In genomic region chr16:67480833-67481560, GRCh38 we compare ENCODE assay signal across 8 cellular contexts. TPM values are rescaled to one million over a fixed set of nuclear protein-coding genes. Genes with fewer than 3 reads are reported as not detected.
DNase-seq lines count a peak whose midpoint lies in the region; ATAC-seq and TF ChIP-seq lines count a peak whose summit lies in the region.

Gene ATP6V0D1 (minus strand): TSS chr16:67481157. CDS start chr16:67481086, 71 bp downstream.

- no peaks in the 10 kb centered on the region for H3K9me3 Mint-ChIP-seq in GM23338
- no peaks in the 10 kb centered on the region for H3K9me3 Mint-ChIP-seq in naive thymus-derived CD4-positive, alpha-beta T cell
- no peaks in the 10 kb centered on the region for H3K9me3 Mint-ChIP-seq in stimulated activated naive B cell treated with anti-CD40 and anti-IgM and Interleukin-4, amounts not matched to agents 10 μg/mL and 1 μg/mL and 100 μg/mL, for 72 hours

- H3K4me2 ChIP-seq in GM23338: peak within 1 kb of the TSS; percentile 97

- H3K27me3 ChIP-seq in GM23338 (ENCODE audit: insufficient read depth): peaks cover 5% of the 10 kb centered on the region; the same call in 1 of the 2 replicates
- H3K27me3 ChIP-seq in naive thymus-derived CD4-positive, alpha-beta T cell (ENCODE audit: control insufficient read depth in 2 of 2, insufficient read depth in 2 of 2, low read length in 2 of 2): no peaks in the 10 kb centered on the region

- peak; percentile 64 to 86 for TF ChIP-seq CTCF in GM23338 (conservative IDR thresholded peaks at IDR 0.05; ENCODE audit: low read depth in 2 of 2)

- H3K4me3 Mint-ChIP-seq in GM23338: peak within 1 kb of the TSS; percentile 100
- H3K4me3 Mint-ChIP-seq in naive thymus-derived CD4-positive, alpha-beta T cell: peak within 1 kb of the TSS; percentile 95 to 100 (median 99)
- peak within 1 kb of the TSS; percentile 100 for H3K4me3 Mint-ChIP-seq in stimulated activated naive B cell treated with anti-CD40 and anti-IgM and Interleukin-4, amounts not matched to agents 10 μg/mL and 1 μg/mL and 100 μg/mL, for 72 hours

- POLR2A ChIA-PET in naive thymus-derived CD4-positive, alpha-beta T cell (lab: Charles Lee): interaction anchor here (0.6 to 3.0 kb wide), 18 partner anchors 9 to 604 kb away, joined by 3 to 16 read pairs (median 4); partner anchors contain the start of genes ACD, C16orf86, CARMIL2 and CTCF

- peaks cover 37% of the 10 kb centered on the region for H3K79me2 ChIP-seq in GM23338 (replicated peaks; ENCODE audit: insufficient read depth)

- peaks cover 7% of the 10 kb centered on the region for H3K4me1 ChIP-seq in GM23338 (ENCODE audit: insufficient read depth)
- H3K4me1 ChIP-seq in naive thymus-derived CD4-positive, alpha-beta T cell (ENCODE audit: control insufficient read depth in 2 of 2, insufficient read depth in 2 of 2, low read length in 2 of 2): peaks cover 15 to 25% of the 10 kb centered on the region in 2 donors

- 0 out of 2 replicates have a peak, but pooled peaks cover 6% of the 10 kb centered on the region for H3F3A ChIP-seq in GM23338 (replicated peaks; ENCODE audit: low read depth)

- H3K27ac ChIP-seq in GM23338 (ENCODE audit: low read depth): peak within 1 kb of the TSS; percentile 84; the same call in 1 of the 2 replicates
- H3K27ac ChIP-seq in naive thymus-derived CD4-positive, alpha-beta T cell (ENCODE audit: low read depth, low read length): peak within 1 kb of the TSS; percentile 99

- H3K4me1 Mint-ChIP-seq in GM23338: peaks cover 5% of the 10 kb centered on the region; the same call in 2 of the 3 replicates
- peaks cover 20 to 60% (median 37%) of the 10 kb centered on the region in 7 donors for H3K4me1 Mint-ChIP-seq in naive thymus-derived CD4-positive, alpha-beta T cell
- H3K4me1 Mint-ChIP-seq in stimulated activated naive B cell treated with anti-CD40 and anti-IgM and Interleukin-4, amounts not matched to agents 10 μg/mL and 1 μg/mL and 100 μg/mL, for 72 hours: peaks cover 36 to 63% of the 10 kb centered on the region in 2 donors

- H3K36me3 ChIP-seq in GM23338 (ENCODE audit: insufficient read depth): no peaks in the 10 kb centered on the region
- peaks cover 0 to 20% (median 9%) of the 10 kb centered on the region in 3 experiments for H3K36me3 ChIP-seq in naive thymus-derived CD4-positive, alpha-beta T cell (ENCODE audit: control insufficient read depth in 2 of 3, insufficient read depth in 3 of 3, low read length in 3 of 3)

- H3K9me3 ChIP-seq in naive thymus-derived CD4-positive, alpha-beta T cell (ENCODE audit: control insufficient read depth in 2 of 3, low read length in 3 of 3): no peaks in the 10 kb centered on the region

- H4K20me1 ChIP-seq in GM23338 (replicated peaks; ENCODE audit: insufficient read depth): peaks cover 7% of the 10 kb centered on the region

- H3K27me3 Mint-ChIP-seq in GM23338 (ENCODE audit: insufficient read depth, low read depth, poor library complexity): peaks cover 23% of the 10 kb centered on the region
- no peaks in the 10 kb centered on the region for H3K27me3 Mint-ChIP-seq in naive thymus-derived CD4-positive, alpha-beta T cell
- no peaks in the 10 kb centered on the region for H3K27me3 Mint-ChIP-seq in stimulated activated naive B cell treated with anti-CD40 and anti-IgM and Interleukin-4, amounts not matched to agents 10 μg/mL and 1 μg/mL and 100 μg/mL, for 72 hours

- DNase-seq in EH (ENCODE audit: low read depth): peak; percentile 97
- DNase-seq in GM23338 (ENCODE audit: low spot score): peak; percentile 99
- peak; percentile 96 for DNase-seq in LHCN-M2 (ENCODE audit: low read depth)
- DNase-seq in RPMI7951 (ENCODE audit: low read depth): peak; percentile 94
- peak; percentile 98 for DNase-seq in activated T-helper 1 cell treated with anti-CD3 and anti-CD28 coated beads, Interleukin-2, amount 50 U/mL, for 16 hours (ENCODE audit: low read depth in 1 of 2, low spot score in 1 of 2)
- peak; percentile 97 for DNase-seq in fibroblast of gingiva (ENCODE audit: low read depth)
- peak; percentile 97 to 100 (median 99) for DNase-seq in naive thymus-derived CD4-positive, alpha-beta T cell
- DNase-seq in stimulated activated naive B cell treated with anti-CD40 and anti-IgM and Interleukin-4, amounts not matched to agents 10 μg/mL and 1 μg/mL and 100 μg/mL, for 72 hours: peak; percentile 98

- intact Hi-C loops in naive thymus-derived CD4-positive, alpha-beta T cell (cut with micrococcal nuclease): loop anchor here (1.0 to 10.0 kb wide), 22 partner anchors 13 to 764 kb away; partner anchors contain the start of genes ACD (in 2 of the 2), CTCF (in 2 of the 2), GFOD2 (in 2 of the 2) and MATCAP1 (in 2 of the 2)

- peak; percentile 94 for ATAC-seq in GM23338
- peak; percentile 94 for ATAC-seq in naive thymus-derived CD4-positive, alpha-beta T cell
- peak; percentile 87 to 90 for ATAC-seq in stimulated activated naive B cell treated with anti-CD40 and anti-IgM and Interleukin-4, amounts not matched to agents 10 μg/mL and 1 μg/mL and 100 μg/mL, for 72 hours (replicated peaks)

- H3K36me3 Mint-ChIP-seq in GM23338 (ENCODE audit: low read depth): no peaks in the 10 kb centered on the region
- peaks cover 0 to 11% (median 3%) of the 10 kb centered on the region in 5 donors for H3K36me3 Mint-ChIP-seq in naive thymus-derived CD4-positive, alpha-beta T cell
- H3K36me3 Mint-ChIP-seq in stimulated activated naive B cell treated with anti-CD40 and anti-IgM and Interleukin-4, amounts not matched to agents 10 μg/mL and 1 μg/mL and 100 μg/mL, for 72 hours: peaks cover 18 to 27% of the 10 kb centered on the region in 2 donors

- peak within 1 kb of the TSS; percentile 98 for H3K27ac Mint-ChIP-seq in GM23338
- H3K27ac Mint-ChIP-seq in naive thymus-derived CD4-positive, alpha-beta T cell: peak within 1 kb of the TSS; percentile 95 to 99 (median 98)
- H3K27ac Mint-ChIP-seq in stimulated activated naive B cell treated with anti-CD40 and anti-IgM and Interleukin-4, amounts not matched to agents 10 μg/mL and 1 μg/mL and 100 μg/mL, for 72 hours: peak within 1 kb of the TSS; percentile 100

- H2AFZ ChIP-seq in GM23338: peak within 1 kb of the TSS; percentile 99

- peak within 1 kb of the TSS; percentile 98 for H3K4me3 ChIP-seq in GM23338
- H3K4me3 ChIP-seq in naive thymus-derived CD4-positive, alpha-beta T cell (ENCODE audit: low read length): peak within 1 kb of the TSS; percentile 92

- no peaks in the 10 kb centered on the region for H3K9me2 ChIP-seq in GM23338 (ENCODE audit: insufficient read depth)

- CTCF ChIA-PET in naive thymus-derived CD4-positive, alpha-beta T cell (lab: Charles Lee): interaction anchor here (0.6 to 9.7 kb wide), 13 partner anchors 9 to 187 kb away, joined by 3 to 70 read pairs (median 5); no protein-coding TSS in a partner anchor

TF ChIP-seq in GM23338, 12 proteins besides CTCF, POLR2A, EP300 and RAD21 (continues in another document):
- TF ChIP-seq EZH2 (IDR thresholded peaks at IDR 0.05; ENCODE audit: low read depth, unreplicated experiment) (no peak), ZNF331 (CRISPR knock-in tag; IDR thresholded peaks at IDR 0.05; ENCODE audit: low read depth) (no peak), JUNB (IDR thresholded peaks at IDR 0.05; ENCODE audit: unreplicated experiment) (no peak), REST (IDR thresholded peaks at IDR 0.05; ENCODE audit: unreplicated experiment) (no peak), EZH2phosphoT487 (IDR thresholded peaks at IDR 0.05; ENCODE audit: unreplicated experiment) (no peak), CREB1 (CRISPR knock-in tag; IDR thresholded peaks at IDR 0.05; ENCODE audit: low read depth) (peak; percentile 85), NANOG (IDR thresholded peaks at IDR 0.05; ENCODE audit: borderline replicate concordance) (no peak)
- TF ChIP-seq, protein P1, sequence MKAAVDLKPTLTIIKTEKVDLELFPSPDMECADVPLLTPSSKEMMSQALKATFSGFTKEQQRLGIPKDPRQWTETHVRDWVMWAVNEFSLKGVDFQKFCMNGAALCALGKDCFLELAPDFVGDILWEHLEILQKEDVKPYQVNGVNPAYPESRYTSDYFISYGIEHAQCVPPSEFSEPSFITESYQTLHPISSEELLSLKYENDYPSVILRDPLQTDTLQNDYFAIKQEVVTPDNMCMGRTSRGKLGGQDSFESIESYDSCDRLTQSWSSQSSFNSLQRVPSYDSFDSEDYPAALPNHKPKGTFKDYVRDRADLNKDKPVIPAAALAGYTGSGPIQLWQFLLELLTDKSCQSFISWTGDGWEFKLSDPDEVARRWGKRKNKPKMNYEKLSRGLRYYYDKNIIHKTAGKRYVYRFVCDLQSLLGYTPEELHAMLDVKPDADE (IDR thresholded peaks at IDR 0.05): peak; percentile 85

RNA-seq across cellular contexts. Expression of gene ATP6V0D1, which starts in this region (rescaled TPM):
- 68.7 and 69.4 TPM in 2 replicates for total RNA-seq in GM23338 (2014; rRNA removed; shearing (Covaris generic))
- 19.5 and 20.6 TPM in 2 replicates for polyA plus RNA-seq in GM23338 (2016; fragmentation: Nextera tagmentation; extraction: Ambion mirVana)
- 147 and 156 TPM in 2 replicates for total RNA-seq in LHCN-M2 (2014; rRNA removed)
- polyA plus RNA-seq in LHCN-M2 (2012): 196 TPM
- 121 and 141 TPM in 2 replicates for total RNA-seq in RPMI7951 (2014; rRNA removed; shearing (Covaris generic))
- total RNA-seq in naive thymus-derived CD4-positive, alpha-beta T cell: 100 to 1,000 TPM in 1 of 5 experiments, 10 to 100 TPM in 4; 35.8 to 104 (median 54.7) TPM
- 100 to 1,000 TPM in 1 of 2 donors, 10 to 100 TPM in 1; 61.5 to 102 TPM for polyA plus RNA-seq in naive thymus-derived CD4-positive, alpha-beta T cell

Comparison
In these comparisons a context has a peak if more than half of its experiments do, and no peak if none do; other contexts are left out.
1. Peak in every context shown above with its lines: DNase-seq, ATAC-seq, H3K4me3 ChIP-seq and H3K27ac ChIP-seq.